Comparison of ENCODE assay signal across 29 cellular contexts in the genomic region with DNA sequence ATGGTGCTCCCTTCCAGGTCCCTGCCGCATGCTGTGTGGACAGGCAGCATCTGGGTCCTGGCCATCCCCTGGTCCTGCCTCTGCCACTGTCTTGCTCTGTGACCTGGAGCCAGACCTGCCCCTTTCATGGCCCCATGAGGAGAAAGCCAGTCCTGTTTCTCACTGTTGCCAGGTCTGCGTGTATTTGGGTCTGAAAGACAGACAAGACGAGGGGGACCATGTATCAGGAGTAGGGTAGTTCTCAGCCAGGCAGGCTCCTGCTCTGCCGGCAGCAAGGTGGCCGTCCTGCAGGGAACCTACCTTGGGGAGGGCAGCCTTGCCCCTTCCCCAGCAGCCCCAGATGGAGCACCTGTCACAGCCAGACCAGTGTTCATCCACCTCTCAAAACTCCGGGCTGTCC.
"Had no signal": no experiment of that assay in that cellular context is flagged by ENCODE, and none has a peak within 500 bp of the region (broad histone marks: within the 10 kb centered on the region; RNA-seq: fewer than 3 reads in every experiment).

No MANE protein-coding gene starts in this region.

- H3K4me1 Mint-ChIP-seq: mesothelial cell of epicardium; naive B cell; stimulated activated naive B cell treated with anti-CD40 and anti-IgM and Interleukin-4, amounts not matched to agents 10 μg/mL and 1 μg/mL and 100 μg/mL, for 72 hours had no signal

- H3K4me2 ChIP-seq: hepatocyte, smooth muscle cell had no signal

- DNase-seq: heart right ventricle; islet precursor cell; left ventricle myocardium superior; lower lobe of right lung; mammary epithelial cell; mesenchymal stem cell; naive B cell; ovary; posterior cingulate gyrus; psoas muscle; right lobe of liver; stimulated activated CD4-positive, alpha-beta T cell treated with anti-CD3 and anti-CD28 coated beads, Interleukin-1b, Interleukin-23, amount 100 ng/mL, for 48 hours; stimulated activated CD4-positive, alpha-beta T cell treated with anti-CD3 and anti-CD28 coated beads, Interleukin-2, amount 100 ng/mL, for 48 hours; stimulated activated CD4-positive, alpha-beta T cell treated with anti-CD3 and anti-CD28 coated beads, Interleukin-4, amount 100 ng/mL, for 4 hours; stimulated activated CD8-positive, alpha-beta memory T cell treated with anti-CD3 and anti-CD28 coated beads, Interleukin-4, amount 100 ng/mL, for 48 hours; stimulated activated naive B cell treated with anti-CD40 and anti-IgM and Interleukin-4, amounts not matched to agents 10 μg/mL and 1 μg/mL and 100 μg/mL, for 72 hours; stimulated activated naive CD8-positive, alpha-beta T cell treated with anti-CD3 and anti-CD28 coated beads, Interleukin-15, Interleukin-2, amounts not matched to agents 100 U/mL and 50 U/mL, for 24 hours; stomach; testis; thyroid gland; transverse colon; upper lobe of left lung had no signal

- H3K27me3 ChIP-seq: hepatocyte, ovary, right atrium auricular region, right lobe of liver, testis, thyroid gland, transverse colon, upper lobe of left lung had no signal

- H3K27ac Mint-ChIP-seq: mesothelial cell of epicardium; naive B cell; nephron; stimulated activated naive B cell treated with anti-CD40 and anti-IgM and Interleukin-4, amounts not matched to agents 10 μg/mL and 1 μg/mL and 100 μg/mL, for 72 hours had no signal

- H3K36me3 Mint-ChIP-seq: mesothelial cell of epicardium; stimulated activated naive B cell treated with anti-CD40 and anti-IgM and Interleukin-4, amounts not matched to agents 10 μg/mL and 1 μg/mL and 100 μg/mL, for 72 hours had no signal

- H3K9me3 ChIP-seq: heart right ventricle, lower lobe of right lung, ovary, psoas muscle, right atrium auricular region, right lobe of liver, stomach, testis, thyroid gland, transverse colon, upper lobe of left lung had no signal

- ATAC-seq: left lobe of liver; left ventricle myocardium superior; lower lobe of right lung; psoas muscle; right lobe of liver; stimulated activated naive B cell treated with anti-CD40 and anti-IgM and Interleukin-4, amounts not matched to agents 10 μg/mL and 1 μg/mL and 100 μg/mL, for 72 hours; stimulated activated naive CD8-positive, alpha-beta T cell treated with anti-CD3 and anti-CD28 coated beads, Interleukin-15, Interleukin-2, amounts not matched to agents 100 U/mL and 50 U/mL, for 24 hours had no signal

- H3K27ac ChIP-seq: hepatocyte, lower lobe of right lung, ovary, psoas muscle, right atrium auricular region, right lobe of liver, stomach, testis, thyroid gland, transverse colon, upper lobe of left lung had no signal

- H2AFZ ChIP-seq: hepatocyte had no signal

- H3K4me3 ChIP-seq: heart right ventricle, hepatocyte, lower lobe of right lung, ovary, psoas muscle, right atrium auricular region, right lobe of liver, smooth muscle cell, stomach, testis, thyroid gland, transverse colon, upper lobe of left lung had no signal

- H3K4me3 Mint-ChIP-seq: mesothelial cell of epicardium; naive B cell; nephron; neural crest cell; stimulated activated naive B cell treated with anti-CD40 and anti-IgM and Interleukin-4, amounts not matched to agents 10 μg/mL and 1 μg/mL and 100 μg/mL, for 72 hours had no signal

- H3K36me3 ChIP-seq: heart right ventricle, lower lobe of right lung, ovary, right atrium auricular region, right lobe of liver, stomach, thyroid gland, transverse colon, upper lobe of left lung had no signal

- H3K4me1 ChIP-seq: lower lobe of right lung, psoas muscle, right atrium auricular region, right lobe of liver, stomach, testis, thyroid gland, transverse colon, upper lobe of left lung had no signal
